9 cellular contexts compared by ENCODE assay signal in genomic region chr2:179842498-179843153, GRCh38. TPM values are rescaled to one million over a fixed set of nuclear protein-coding genes. Genes with fewer than 3 reads are reported as not detected.
A peak's percentile ranks its signal among the peaks of the same experiment; 100 is the strongest.
DNase-seq lines count a peak whose midpoint lies in the region; ATAC-seq, FAIRE-seq and TF ChIP-seq lines count a peak whose summit lies in the region.
"Had no signal": no experiment of that assay in that cellular context is flagged by ENCODE, and none has a peak within 500 bp of the region (broad histone marks: within the 10 kb centered on the region; RNA-seq: fewer than 3 reads in every experiment).

No MANE protein-coding gene starts in this region.

- H3K36me3 Mint-ChIP-seq in stimulated activated effector memory CD8-positive, alpha-beta T cell treated with anti-CD3 and anti-CD28 coated beads, Interleukin-12 subunit alpha, Interleukin-12 subunit beta, amount 100 ng/mL, for 72 hours, result no peaks in the 10 kb centered on the region

- dilution Hi-C loops in endothelial cell of umbilical vein (cut with MboI; ENCODE audit: extremely low pct_ligation_motif_present, low sequenced_read_pairs), result no loop called here

- no peak for ATAC-seq in Right ventricle myocardium superior (ENCODE audit: poor library complexity)
- ATAC-seq in stimulated activated effector memory CD8-positive, alpha-beta T cell treated with anti-CD3 and anti-CD28 coated beads, Interleukin-12 subunit alpha, Interleukin-12 subunit beta, amount 100 ng/mL, for 72 hours, result peak; percentile 17
- ATAC-seq in GM21447 (IDR thresholded peaks at IDR 0.05; ENCODE audit: unreplicated experiment), result no peak

- FAIRE-seq in endothelial cell of umbilical vein (lab: Jason Lieb, UNC), result peak; percentile 55

- no peak overlapping the region for H2AFZ ChIP-seq in endothelial cell of umbilical vein (ENCODE audit: low read depth, low read length)

- H3K27me3 ChIP-seq in right atrium auricular region, result no peaks in the 10 kb centered on the region
- H3K27me3 ChIP-seq in endothelial cell of umbilical vein (ENCODE audit: control insufficient read depth in 2 of 2, insufficient read depth in 2 of 2, low read length in 2 of 2), result peaks cover 2% of the 10 kb centered on the region in 2 experiments

- H3K4me3 ChIP-seq in right atrium auricular region (no peak overlapping the region), endothelial cell of umbilical vein (replicated peaks in 1 of 3; ENCODE audit: insufficient read depth in 1 of 3, low read depth in 1 of 3, low read length in 3 of 3) (no peak overlapping the region)

- H3K4me1 Mint-ChIP-seq in stimulated activated effector memory CD8-positive, alpha-beta T cell treated with anti-CD3 and anti-CD28 coated beads, Interleukin-12 subunit alpha, Interleukin-12 subunit beta, amount 100 ng/mL, for 72 hours, result no peaks in the 10 kb centered on the region

- H3K27ac ChIP-seq in right atrium auricular region (no peak overlapping the region), endothelial cell of umbilical vein (ENCODE audit: insufficient read depth, low read depth, low read length) (no peak overlapping the region)

- CTCF ChIA-PET in endothelial cell of umbilical vein (lab: Charles Lee), result interaction anchor here (0.8 to 1.0 kb wide), 2 partner anchors 9 to 234 kb away, joined by 3 read pairs; no protein-coding TSS in a partner anchor

- no peak overlapping the region for H3K27ac Mint-ChIP-seq in stimulated activated effector memory CD8-positive, alpha-beta T cell treated with anti-CD3 and anti-CD28 coated beads, Interleukin-12 subunit alpha, Interleukin-12 subunit beta, amount 100 ng/mL, for 72 hours

- POLR2A ChIA-PET in endothelial cell of umbilical vein (lab: Charles Lee), result no interaction called here

- intact Hi-C loops in Right ventricle myocardium superior (cut with DNase I) (loop anchor here (5.0 kb wide), 1 partner anchor 235 kb away; no protein-coding TSS in a partner anchor), endothelial cell of umbilical vein (cut with micrococcal nuclease) (loop anchor here (1.0 kb wide), 1 partner anchor 235 kb away; no protein-coding TSS in a partner anchor)

- no peaks in the 10 kb centered on the region for H3K9me1 ChIP-seq in endothelial cell of umbilical vein (replicated peaks; ENCODE audit: control insufficient read depth, extremely low read depth, insufficient read depth, low read length)

- DNase-seq in Right ventricle myocardium superior (peak; percentile 38), right atrium auricular region (ENCODE audit: low spot score) (no peak), NCI-H1694 (lab: John Stamatoyannopoulos, UW) (peak; percentile 43), endothelial cell of umbilical vein (ENCODE audit: low read depth, low spot score) (peak; percentile 11), NCI-H446 treated with DMSO at 0.1 percent for 48 hours (lab: John Stamatoyannopoulos, UW) (no peak)
- no peak for DNase-seq in stimulated activated effector memory CD8-positive, alpha-beta T cell treated with anti-CD3 and anti-CD28 coated beads, Interleukin-12 subunit alpha, Interleukin-12 subunit beta, amount 100 ng/mL, for 72 hours (ENCODE audit: low spot score in 2 of 2)
- DNase-seq in activated CD4-positive, CD25-positive, alpha-beta regulatory T cell (lab: John Stamatoyannopoulos, UW), result no peak
- DNase-seq: DMS79 had no signal

- TF ChIP-seq POLR2A in endothelial cell of umbilical vein (IDR thresholded peaks at IDR 0.05; ENCODE audit: low read depth, low read length), result no peak

- no TSS peak for BruUV-seq in endothelial cell of umbilical vein (replicated peaks; lab: Mats Ljungman, UMichigan)

- H3K9me3 Mint-ChIP-seq in stimulated activated effector memory CD8-positive, alpha-beta T cell treated with anti-CD3 and anti-CD28 coated beads, Interleukin-12 subunit alpha, Interleukin-12 subunit beta, amount 100 ng/mL, for 72 hours, result no peaks in the 10 kb centered on the region

- TF ChIP-seq CTCF in right atrium auricular region (IDR thresholded peaks at IDR 0.05) (peak in 1 of 2 donors; percentile 41), endothelial cell of umbilical vein (IDR thresholded peaks at IDR 0.05; ENCODE audit: extremely low read depth in 1 of 2, insufficient read depth in 1 of 2, low read depth in 1 of 2, low read length in 2 of 2) (peak; percentile 23 to 42)

- H3K9me3 ChIP-seq in right atrium auricular region (no peaks in the 10 kb centered on the region), endothelial cell of umbilical vein (replicated peaks; ENCODE audit: control insufficient read depth, insufficient read depth, low read length) (no peaks in the 10 kb centered on the region)

- H3K4me1 ChIP-seq in right atrium auricular region, result no peaks in the 10 kb centered on the region
- H3K4me1 ChIP-seq in endothelial cell of umbilical vein (ENCODE audit: control insufficient read depth, extremely low read depth, insufficient read depth, low read length), result no peaks in the 10 kb centered on the region

- H3K4me3 Mint-ChIP-seq in stimulated activated effector memory CD8-positive, alpha-beta T cell treated with anti-CD3 and anti-CD28 coated beads, Interleukin-12 subunit alpha, Interleukin-12 subunit beta, amount 100 ng/mL, for 72 hours, result no peak overlapping the region

- H3K36me3 ChIP-seq in right atrium auricular region (no peaks in the 10 kb centered on the region), endothelial cell of umbilical vein (ENCODE audit: control insufficient read depth in 2 of 2, extremely low read depth in 1 of 2, insufficient read depth in 2 of 2, low read length in 2 of 2) (no peaks in the 10 kb centered on the region)

- no peak overlapping the region for H3K4me2 ChIP-seq in endothelial cell of umbilical vein (ENCODE audit: insufficient read depth, low read length)

- no peak overlapping the region for H3K9ac ChIP-seq in endothelial cell of umbilical vein (replicated peaks; ENCODE audit: extremely low read depth, insufficient read depth, low read length)

- H4K20me1 ChIP-seq in endothelial cell of umbilical vein (replicated peaks; ENCODE audit: control insufficient read depth, extremely low read depth, insufficient read depth, low read length), result no peaks in the 10 kb centered on the region

- no peaks in the 10 kb centered on the region for H3K79me2 ChIP-seq in endothelial cell of umbilical vein (ENCODE audit: control insufficient read depth, insufficient read depth, low read length)

TF ChIP-seq in endothelial cell of umbilical vein, 7 proteins besides CTCF, POLR2A, EP300 and RAD21:
- TF ChIP-seq GATA2 (IDR thresholded peaks at IDR 0.05; ENCODE audit: insufficient read depth, insufficient read length, low read depth, low read length) (no peak), POLR2AphosphoS5 (IDR thresholded peaks at IDR 0.05; ENCODE audit: insufficient read depth, low read depth, low read length) (no peak), EZH2 (IDR thresholded peaks at IDR 0.05; ENCODE audit: borderline replicate concordance, low read depth, low read length, severe bottlenecking) (no peak), JUN (IDR thresholded peaks at IDR 0.05; ENCODE audit: borderline replicate concordance, insufficient read depth, insufficient read length, low read depth) (no peak), MYC (IDR thresholded peaks at IDR 0.05; ENCODE audit: low read depth, low read length) (no peak), FOS (IDR thresholded peaks at IDR 0.05; ENCODE audit: borderline replicate concordance, insufficient read depth, low read length) (no peak)
- TF ChIP-seq, protein P1, sequence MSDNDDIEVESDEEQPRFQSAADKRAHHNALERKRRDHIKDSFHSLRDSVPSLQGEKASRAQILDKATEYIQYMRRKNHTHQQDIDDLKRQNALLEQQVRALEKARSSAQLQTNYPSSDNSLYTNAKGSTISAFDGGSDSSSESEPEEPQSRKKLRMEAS (IDR thresholded peaks at IDR 0.05; ENCODE audit: insufficient read depth, insufficient read length), result no peak

RNA-seq across cellular contexts. Expression of gene ZNF385B, which starts 18.8 kb away (rescaled TPM):
- total RNA-seq in Right ventricle myocardium superior (0.46 TPM), right atrium auricular region (10 to 100 TPM; 23.2 to 33.3 TPM), endothelial cell of umbilical vein (not detected in 2 replicates)
- not detected in 2 replicates for polyA plus RNA-seq in endothelial cell of umbilical vein
- not detected in 2 replicates for polyA plus RNA-seq in endothelial cell of umbilical vein (2011; cell fraction: cytosol; rRNA removed)
- not detected in 2 replicates for polyA plus RNA-seq in endothelial cell of umbilical vein (2011; cell fraction: nucleus; rRNA removed)
- polyA plus RNA-seq in endothelial cell of umbilical vein (2012), result not detected in 2 replicates
- not detected in 2 replicates for polyA minus RNA-seq in endothelial cell of umbilical vein
- polyA minus RNA-seq in endothelial cell of umbilical vein (2011; cell fraction: cytosol; rRNA and poly(A)+ RNA removed), result not detected
- not detected in 2 replicates for polyA minus RNA-seq in endothelial cell of umbilical vein (2011; cell fraction: nucleus; rRNA and poly(A)+ RNA removed)

Comparison
In these comparisons a context has a peak if more than half of its experiments do, and no peak if none do; other contexts are left out.
1. DNase-seq: peak in Right ventricle myocardium superior (single experiment), NCI-H1694 (single experiment) and endothelial cell of umbilical vein (single experiment); none in right atrium auricular region (single experiment), stimulated activated effector memory CD8-positive, alpha-beta T cell treated with anti-CD3 and anti-CD28 coated beads, Interleukin-12 subunit alpha, Interleukin-12 subunit beta, amount 100 ng/mL, for 72 hours (0 of 2), activated CD4-positive, CD25-positive, alpha-beta regulatory T cell (0 of 4) and NCI-H446 treated with DMSO at 0.1 percent for 48 hours (single experiment).
2. RNA of gene ZNF385B, which starts 18.8 kb away (total RNA-seq): 23.2 to 33.3 TPM in right atrium auricular region; 0.46 TPM in Right ventricle myocardium superior (single experiment) and not detected in endothelial cell of umbilical vein; every median in the first group is over 10 times any median in the second.